Comparison of ENCODE assay signal across 27 cellular contexts in genomic region chrX:84318661-84319060, GRCh38.
"Had no signal": no experiment of that assay in that cellular context is flagged by ENCODE, and none has a peak within 500 bp of the region (broad histone marks: within the 10 kb centered on the region; RNA-seq: fewer than 3 reads in every experiment).

No MANE protein-coding gene starts in this region.

- H3K27me3 Mint-ChIP-seq: activated CD4-positive, alpha-beta memory T cell treated with anti-CD3 and anti-CD28 coated beads for 36 hours; activated CD4-positive, alpha-beta T cell treated with anti-CD3 and anti-CD28 coated beads, Interleukin-2, amount 10 ng/mL, durations not matched to agents 24 days and 14 days; activated CD8-positive, alpha-beta memory T cell treated with anti-CD3 and anti-CD28 coated beads, Interleukin-2, amount 10 ng/mL, durations not matched to agents 7 days and 5 days; activated naive CD4-positive, alpha-beta T cell treated with anti-CD3 and anti-CD28 coated beads, Interleukin-2, amount 10 ng/mL, durations not matched to agents 7 days and 5 days; activated naive CD8-positive, alpha-beta T cell treated with anti-CD3 and anti-CD28 coated beads, Interleukin-2, amount 10 ng/mL, durations not matched to agents 7 days and 5 days; central memory CD8-positive, alpha-beta T cell; dendritic cell treated with granulocyte-macrophage colony-stimulating factor and Interleukin-4, amounts not matched to agents 40 ng/mL and 50 ng/mL, for 4 days had no signal

- ATAC-seq: activated CD8-positive, alpha-beta memory T cell treated with anti-CD3 and anti-CD28 coated beads, Interleukin-2, amount 10 ng/mL, durations not matched to agents 7 days and 5 days; activated CD8-positive, alpha-beta T cell treated with anti-CD3 and anti-CD28 coated beads, Interleukin-2, amount 10 ng/mL, durations not matched to agents 7 days and 5 days; activated naive CD4-positive, alpha-beta T cell treated with anti-CD3 and anti-CD28 coated beads, Interleukin-2, amount 50 U/mL, for 72 hours; esophagus mucosa; foreskin keratinocyte; gastrocnemius medialis; heart left ventricle had no signal

- H3K9me3 ChIP-seq: gastrocnemius medialis had no signal

- H3K4me3 Mint-ChIP-seq: activated CD4-positive, alpha-beta memory T cell treated with anti-CD3 and anti-CD28 coated beads for 36 hours; activated CD4-positive, alpha-beta T cell treated with anti-CD3 and anti-CD28 coated beads, Interleukin-2, amount 10 ng/mL, durations not matched to agents 24 days and 14 days; activated CD8-positive, alpha-beta memory T cell treated with anti-CD3 and anti-CD28 coated beads, Interleukin-2, amount 10 ng/mL, durations not matched to agents 7 days and 5 days; activated CD8-positive, alpha-beta T cell treated with anti-CD3 and anti-CD28 coated beads, Interleukin-2, amount 10 ng/mL, durations not matched to agents 7 days and 5 days; activated naive CD4-positive, alpha-beta T cell treated with anti-CD3 and anti-CD28 coated beads, Interleukin-2, amount 10 ng/mL, durations not matched to agents 7 days and 5 days; activated naive CD8-positive, alpha-beta T cell treated with anti-CD3 and anti-CD28 coated beads, Interleukin-2, amount 10 ng/mL, durations not matched to agents 7 days and 5 days; activated T-helper 1 cell treated with anti-CD3 and anti-CD28 coated beads, Interleukin-12 subunit alpha, Interleukin-12 subunit beta, Interleukin-2, Interleukin-4 antibody, amounts not matched to agents 30 ng/mL and 10 ng/mL and 1 ng/mL, durations not matched to agents 14 hours and 24 hours and 36 hours; central memory CD8-positive, alpha-beta T cell; dendritic cell treated with granulocyte-macrophage colony-stimulating factor and Interleukin-4, amounts not matched to agents 40 ng/mL and 50 ng/mL, for 4 days; endodermal cell had no signal

- H3K27me3 ChIP-seq: ascending aorta, brain microvascular endothelial cell, foreskin keratinocyte, gastrocnemius medialis, heart left ventricle had no signal

- H3K4me3 ChIP-seq: ascending aorta, coronary artery, dorsolateral prefrontal cortex, gastrocnemius medialis, heart left ventricle had no signal

- H3K36me3 Mint-ChIP-seq: activated CD4-positive, alpha-beta memory T cell treated with anti-CD3 and anti-CD28 coated beads for 36 hours; activated CD8-positive, alpha-beta memory T cell treated with anti-CD3 and anti-CD28 coated beads, Interleukin-2, amount 10 ng/mL, durations not matched to agents 7 days and 5 days; activated naive CD4-positive, alpha-beta T cell treated with anti-CD3 and anti-CD28 coated beads, Interleukin-2, amount 10 ng/mL, durations not matched to agents 7 days and 5 days; activated naive CD8-positive, alpha-beta T cell treated with anti-CD3 and anti-CD28 coated beads, Interleukin-2, amount 10 ng/mL, durations not matched to agents 7 days and 5 days had no signal

- H3K9me3 Mint-ChIP-seq: activated CD4-positive, alpha-beta T cell treated with anti-CD3 and anti-CD28 coated beads, Interleukin-2, amount 10 ng/mL, durations not matched to agents 24 days and 14 days; dendritic cell treated with granulocyte-macrophage colony-stimulating factor and Interleukin-4, amounts not matched to agents 40 ng/mL and 50 ng/mL, for 4 days had no signal

- H3K27ac Mint-ChIP-seq: activated CD4-positive, alpha-beta memory T cell treated with anti-CD3 and anti-CD28 coated beads for 36 hours; activated CD4-positive, alpha-beta T cell treated with anti-CD3 and anti-CD28 coated beads, Interleukin-2, amount 10 ng/mL, durations not matched to agents 24 days and 14 days; activated CD8-positive, alpha-beta memory T cell treated with anti-CD3 and anti-CD28 coated beads, Interleukin-2, amount 10 ng/mL, durations not matched to agents 7 days and 5 days; activated CD8-positive, alpha-beta T cell treated with anti-CD3 and anti-CD28 coated beads, Interleukin-2, amount 10 ng/mL, durations not matched to agents 7 days and 5 days; activated naive CD4-positive, alpha-beta T cell treated with anti-CD3 and anti-CD28 coated beads, Interleukin-2, amount 10 ng/mL, durations not matched to agents 7 days and 5 days; activated naive CD4-positive, alpha-beta T cell treated with anti-CD3 and anti-CD28 coated beads, Interleukin-2, amount 50 U/mL, for 72 hours; activated naive CD8-positive, alpha-beta T cell treated with anti-CD3 and anti-CD28 coated beads, Interleukin-2, amount 10 ng/mL, durations not matched to agents 7 days and 5 days; activated T-helper 1 cell treated with anti-CD3 and anti-CD28 coated beads, Interleukin-12 subunit alpha, Interleukin-12 subunit beta, Interleukin-2, Interleukin-4 antibody, amounts not matched to agents 30 ng/mL and 10 ng/mL and 1 ng/mL, durations not matched to agents 14 hours and 24 hours and 36 hours; dendritic cell treated with granulocyte-macrophage colony-stimulating factor and Interleukin-4, amounts not matched to agents 40 ng/mL and 50 ng/mL, for 4 days; endodermal cell had no signal

- H3K27ac ChIP-seq: ascending aorta, brain microvascular endothelial cell, coronary artery, dorsolateral prefrontal cortex, foreskin keratinocyte, gastrocnemius medialis, heart left ventricle had no signal

- DNase-seq: activated CD4-positive, alpha-beta memory T cell treated with anti-CD3 and anti-CD28 coated beads for 36 hours; activated CD4-positive, alpha-beta T cell treated with anti-CD3 and anti-CD28 coated beads, Interleukin-2, amount 10 ng/mL, durations not matched to agents 24 days and 14 days; activated CD8-positive, alpha-beta memory T cell treated with anti-CD3 and anti-CD28 coated beads, Interleukin-2, amount 10 ng/mL, durations not matched to agents 7 days and 5 days; activated CD8-positive, alpha-beta memory T cell treated with anti-CD3 and anti-CD28 coated beads, Interleukin-2, amount 50 U/mL, for 4 hours; activated CD8-positive, alpha-beta T cell treated with anti-CD3 and anti-CD28 coated beads, Interleukin-2, amount 10 ng/mL, durations not matched to agents 7 days and 5 days; activated gamma-delta T cell; activated naive CD4-positive, alpha-beta T cell; activated naive CD4-positive, alpha-beta T cell treated with anti-CD3 and anti-CD28 coated beads, Interleukin-2, amount 10 ng/mL, durations not matched to agents 7 days and 5 days; activated naive CD8-positive, alpha-beta T cell treated with anti-CD3 and anti-CD28 coated beads, Interleukin-2, amount 10 ng/mL, durations not matched to agents 7 days and 5 days; activated T-cell treated with anti-CD3 and anti-CD28 coated beads, Interleukin-2, amount 50 U/mL, for 1 hour; activated T-cell treated with anti-CD3 and anti-CD28 coated beads, Interleukin-2, amount 50 U/mL, for 48 hours; brain microvascular endothelial cell; dorsolateral prefrontal cortex; effector memory CD4-positive, alpha-beta T cell; endodermal cell; foreskin keratinocyte; gastrocnemius medialis; glutamatergic neuron; heart left ventricle; T-helper 2 cell had no signal

- H3K4me1 ChIP-seq: ascending aorta, foreskin keratinocyte, gastrocnemius medialis, heart left ventricle had no signal

- H3K4me1 Mint-ChIP-seq: activated CD4-positive, alpha-beta T cell treated with anti-CD3 and anti-CD28 coated beads, Interleukin-2, amount 10 ng/mL, durations not matched to agents 24 days and 14 days; activated CD8-positive, alpha-beta memory T cell treated with anti-CD3 and anti-CD28 coated beads, Interleukin-2, amount 10 ng/mL, durations not matched to agents 7 days and 5 days; activated naive CD4-positive, alpha-beta T cell treated with anti-CD3 and anti-CD28 coated beads, Interleukin-2, amount 10 ng/mL, durations not matched to agents 7 days and 5 days; activated naive CD8-positive, alpha-beta T cell treated with anti-CD3 and anti-CD28 coated beads, Interleukin-2, amount 10 ng/mL, durations not matched to agents 7 days and 5 days; central memory CD8-positive, alpha-beta T cell had no signal

- H3K36me3 ChIP-seq: ascending aorta, brain microvascular endothelial cell, gastrocnemius medialis had no signal
